21 cellular contexts compared by ENCODE assay signal in genomic region chr18:6948656-6949055, GRCh38.
"Had no signal": no experiment of that assay in that cellular context is flagged by ENCODE, and none has a peak within 500 bp of the region (broad histone marks: within the 10 kb centered on the region; RNA-seq: fewer than 3 reads in every experiment).

No MANE protein-coding gene starts in this region.

- H3K27ac ChIP-seq: coronary artery, gastrocnemius medialis, heart right ventricle, suprapubic skin, thyroid gland, upper lobe of right lung, vagina had no signal

- H3K4me1 Mint-ChIP-seq: natural killer cell; stimulated activated effector memory CD8-positive, alpha-beta T cell treated with anti-CD3 and anti-CD28 coated beads, Interleukin-12 subunit alpha, Interleukin-12 subunit beta, amount 100 ng/mL, for 72 hours had no signal

- H3K36me3 ChIP-seq: gastrocnemius medialis, heart right ventricle, suprapubic skin, thyroid gland, upper lobe of right lung, vagina had no signal

- H3K9me3 ChIP-seq: gastrocnemius medialis, heart right ventricle, mucosa of descending colon, suprapubic skin, thyroid gland, upper lobe of right lung, vagina had no signal

- H3K27me3 ChIP-seq: gastrocnemius medialis, suprapubic skin, thyroid gland, upper lobe of right lung, vagina had no signal

- H3K4me1 ChIP-seq: gastrocnemius medialis, heart right ventricle, suprapubic skin, thyroid gland, upper lobe of right lung, vagina had no signal

- ATAC-seq: gastrocnemius medialis; heart right ventricle; left lobe of liver; natural killer cell; right cardiac atrium; stimulated activated effector memory CD8-positive, alpha-beta T cell treated with anti-CD3 and anti-CD28 coated beads, Interleukin-12 subunit alpha, Interleukin-12 subunit beta, amount 100 ng/mL, for 72 hours; stimulated activated naive CD8-positive, alpha-beta T cell treated with anti-CD3 and anti-CD28 coated beads, Interleukin-15, Interleukin-2, amounts not matched to agents 100 U/mL and 50 U/mL, for 24 hours; upper lobe of right lung had no signal

- H3K36me3 Mint-ChIP-seq: natural killer cell; stimulated activated effector memory CD8-positive, alpha-beta T cell treated with anti-CD3 and anti-CD28 coated beads, Interleukin-12 subunit alpha, Interleukin-12 subunit beta, amount 100 ng/mL, for 72 hours had no signal

- H3K9me3 Mint-ChIP-seq: endodermal cell, natural killer cell, neural crest cell had no signal

- DNase-seq: effector CD4-positive, alpha-beta T cell; endodermal cell; gastrocnemius medialis; heart right ventricle; islet precursor cell; mammary epithelial cell; natural killer cell; posterior cingulate gyrus; right cardiac atrium; stimulated activated CD4-positive, alpha-beta T cell treated with anti-CD3 and anti-CD28 coated beads, Interleukin-4, amount 100 ng/mL, for 1 hour; stimulated activated CD8-positive, alpha-beta memory T cell treated with anti-CD3 and anti-CD28 coated beads, Interleukin-4, amount 100 ng/mL, for 48 hours; stimulated activated naive CD8-positive, alpha-beta T cell treated with anti-CD3 and anti-CD28 coated beads, Interleukin-15, Interleukin-2, amounts not matched to agents 100 U/mL and 50 U/mL, for 24 hours; thyroid gland; upper lobe of right lung had no signal

- H3K4me3 ChIP-seq: coronary artery, gastrocnemius medialis, heart right ventricle, mucosa of descending colon, suprapubic skin, thyroid gland, upper lobe of right lung, vagina had no signal

- H3K4me3 Mint-ChIP-seq: endodermal cell; natural killer cell; neural crest cell; stimulated activated effector memory CD8-positive, alpha-beta T cell treated with anti-CD3 and anti-CD28 coated beads, Interleukin-12 subunit alpha, Interleukin-12 subunit beta, amount 100 ng/mL, for 72 hours had no signal

- H3K27ac Mint-ChIP-seq: endodermal cell; natural killer cell; stimulated activated effector memory CD8-positive, alpha-beta T cell treated with anti-CD3 and anti-CD28 coated beads, Interleukin-12 subunit alpha, Interleukin-12 subunit beta, amount 100 ng/mL, for 72 hours had no signal
